Comparison of ENCODE assay signal across 21 cellular contexts in the genomic region with DNA sequence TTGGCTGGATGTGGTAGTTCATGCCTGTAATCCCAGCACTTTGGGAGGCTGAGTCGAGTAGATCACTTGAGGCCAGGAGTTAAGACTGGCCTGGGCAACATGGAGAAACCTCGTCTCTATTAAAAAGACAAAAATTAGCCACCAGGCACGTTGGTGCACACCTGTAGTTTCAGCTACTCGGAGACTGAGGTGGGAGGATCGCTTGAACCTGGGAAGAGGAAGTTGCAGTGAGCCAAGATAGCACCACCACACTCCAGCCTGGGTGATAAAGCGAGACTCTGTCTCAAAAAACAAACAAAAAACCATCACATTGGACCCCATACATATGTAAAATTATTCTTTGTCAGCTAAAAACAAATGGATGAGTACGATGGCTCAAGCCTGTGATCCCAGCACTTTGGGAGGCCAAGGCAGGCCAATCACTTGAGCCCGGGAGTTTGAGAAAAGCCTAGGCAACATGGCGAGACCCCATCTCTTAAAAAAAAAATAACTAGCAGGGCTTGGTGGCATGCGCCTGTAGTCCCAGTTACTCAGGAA.
"Had no signal": no experiment of that assay in that cellular context is flagged by ENCODE, and none has a peak within 500 bp of the region (broad histone marks: within the 10 kb centered on the region; RNA-seq: fewer than 3 reads in every experiment).

No MANE protein-coding gene starts in this region.

- DNase-seq: activated B cell treated with CpG ODN at 0.5 μM for 24 hours; activated CD4-positive, alpha-beta memory T cell treated with anti-CD3 and anti-CD28 coated beads for 36 hours; activated CD4-positive, alpha-beta T cell treated with anti-CD3 and anti-CD28 coated beads for 4 hours; activated gamma-delta T cell treated with Interleukin-2 at 50 U/mL for 16 hours; activated T-cell treated with anti-CD3 and anti-CD28 coated beads for 4 hours; dorsolateral prefrontal cortex; head of caudate nucleus; immature natural killer cell; stimulated activated CD4-positive, alpha-beta T cell treated with anti-CD3 and anti-CD28 coated beads, Interleukin-4, amount 100 ng/mL, for 24 hours; T-cell had no signal

- H3K9me3 Mint-ChIP-seq: activated B cell treated with CpG ODN at 0.5 μM for 24 hours; activated CD4-positive, alpha-beta memory T cell treated with anti-CD3 and anti-CD28 coated beads for 36 hours; activated T-helper 1 cell treated with anti-CD3 and anti-CD28 coated beads, Interleukin-12 subunit alpha, Interleukin-12 subunit beta, Interleukin-2, Interleukin-4 antibody, amounts not matched to agents 30 ng/mL and 10 ng/mL and 1 ng/mL, durations not matched to agents 14 hours and 24 hours and 36 hours; immature natural killer cell; natural killer cell treated with Interleukin-12 subunit alpha and Interleukin-12 subunit beta and Interleukin-15 and Interleukin-18, amount 100 ng/mL, for 72 hours; stimulated activated memory B cell treated with anti-CD40 and anti-IgM and Interleukin-4, amounts not matched to agents 10 μg/mL and 1 μg/mL and 100 μg/mL, for 72 hours; T-cell; type B pancreatic cell had no signal

- H3K27me3 Mint-ChIP-seq: activated B cell treated with CpG ODN at 0.5 μM for 24 hours; activated CD4-positive, alpha-beta memory T cell treated with anti-CD3 and anti-CD28 coated beads for 36 hours; activated naive CD8-positive, alpha-beta T cell; natural killer cell treated with Interleukin-12 subunit alpha and Interleukin-12 subunit beta and Interleukin-15 and Interleukin-18, amount 100 ng/mL, for 72 hours; T-cell; type B pancreatic cell had no signal

- H3K4me1 ChIP-seq: parathyroid adenoma had no signal

- ATAC-seq: natural killer cell treated with Interleukin-12 subunit alpha and Interleukin-12 subunit beta and Interleukin-15 and Interleukin-18, amount 100 ng/mL, for 72 hours; sciatic nerve; SK-N-SH treated with all-trans-retinoic acid at 6 μM for 48 hours; stimulated activated memory B cell treated with anti-CD40 and anti-IgM and Interleukin-4, amounts not matched to agents 10 μg/mL and 1 μg/mL and 100 μg/mL, for 72 hours; T-cell had no signal

- H3K36me3 ChIP-seq: cardiac muscle cell had no signal

- FAIRE-seq: frontal cortex had no signal

- H3K4me3 ChIP-seq: cardiac muscle cell, dorsolateral prefrontal cortex had no signal

- H3K27me3 ChIP-seq: cardiac muscle cell, dorsolateral prefrontal cortex had no signal

- H3K27ac Mint-ChIP-seq: activated B cell treated with CpG ODN at 0.5 μM for 24 hours; activated CD4-positive, alpha-beta memory T cell treated with anti-CD3 and anti-CD28 coated beads for 36 hours; activated naive CD8-positive, alpha-beta T cell; activated T-helper 1 cell treated with anti-CD3 and anti-CD28 coated beads, Interleukin-12 subunit alpha, Interleukin-12 subunit beta, Interleukin-2, Interleukin-4 antibody, amounts not matched to agents 30 ng/mL and 10 ng/mL and 1 ng/mL, durations not matched to agents 14 hours and 24 hours and 36 hours; immature natural killer cell; natural killer cell treated with Interleukin-12 subunit alpha and Interleukin-12 subunit beta and Interleukin-15 and Interleukin-18, amount 100 ng/mL, for 72 hours; stimulated activated memory B cell treated with anti-CD40 and anti-IgM and Interleukin-4, amounts not matched to agents 10 μg/mL and 1 μg/mL and 100 μg/mL, for 72 hours; T-cell had no signal

- H3K4me1 Mint-ChIP-seq: activated B cell treated with CpG ODN at 0.5 μM for 24 hours; immature natural killer cell; stimulated activated memory B cell treated with anti-CD40 and anti-IgM and Interleukin-4, amounts not matched to agents 10 μg/mL and 1 μg/mL and 100 μg/mL, for 72 hours; T-cell had no signal

- H3K27ac ChIP-seq: cardiac muscle cell, epithelial cell of prostate, parathyroid adenoma had no signal

- H2AFZ ChIP-seq: parathyroid adenoma had no signal

- H3K4me3 Mint-ChIP-seq: activated B cell treated with CpG ODN at 0.5 μM for 24 hours; activated CD4-positive, alpha-beta memory T cell treated with anti-CD3 and anti-CD28 coated beads for 36 hours; activated naive CD8-positive, alpha-beta T cell; activated T-helper 1 cell treated with anti-CD3 and anti-CD28 coated beads, Interleukin-12 subunit alpha, Interleukin-12 subunit beta, Interleukin-2, Interleukin-4 antibody, amounts not matched to agents 30 ng/mL and 10 ng/mL and 1 ng/mL, durations not matched to agents 14 hours and 24 hours and 36 hours; immature natural killer cell; natural killer cell treated with Interleukin-12 subunit alpha and Interleukin-12 subunit beta and Interleukin-15 and Interleukin-18, amount 100 ng/mL, for 72 hours; stimulated activated memory B cell treated with anti-CD40 and anti-IgM and Interleukin-4, amounts not matched to agents 10 μg/mL and 1 μg/mL and 100 μg/mL, for 72 hours; T-cell; type B pancreatic cell had no signal

- H3K9ac ChIP-seq: parathyroid adenoma had no signal

- H3K36me3 Mint-ChIP-seq: activated CD4-positive, alpha-beta memory T cell treated with anti-CD3 and anti-CD28 coated beads for 36 hours; immature natural killer cell; natural killer cell treated with Interleukin-12 subunit alpha and Interleukin-12 subunit beta and Interleukin-15 and Interleukin-18, amount 100 ng/mL, for 72 hours had no signal
